18 cellular contexts compared by ENCODE assay signal in genomic region chr7:17307969-17308648, GRCh38. TPM values are rescaled to one million over a fixed set of nuclear protein-coding genes. Genes with fewer than 3 reads are reported as not detected.
DNase-seq lines count a peak whose midpoint lies in the region; ATAC-seq, FAIRE-seq and TF ChIP-seq lines count a peak whose summit lies in the region.
"Had no signal": no experiment of that assay in that cellular context is flagged by ENCODE, and none has a peak within 500 bp of the region (broad histone marks: within the 10 kb centered on the region; RNA-seq: fewer than 3 reads in every experiment).

No MANE protein-coding gene starts in this region.

- H3K4me1 ChIP-seq in Panc1 (ENCODE audit: control insufficient read depth, insufficient read depth, low read length) (peaks cover 49% of the 10 kb centered on the region), left lung (peaks cover 54 to 73% of the 10 kb centered on the region in 2 donors), stomach smooth muscle (ENCODE audit: control insufficient read depth, insufficient read depth, low read length) (peaks cover 21% of the 10 kb centered on the region)

- FAIRE-seq in GM18507 (lab: Jason Lieb, UNC): peak; percentile 73

- CTCF ChIA-PET in Panc1 (lab: Charles Lee): interaction anchor here (0.6 kb wide), 1 partner anchor 10 kb away, joined by 4 read pairs; the partner anchor contains the start of gene AHR

- H3K9me3 ChIP-seq in Panc1 (ENCODE audit: control insufficient read depth, insufficient read depth, low read depth, low read length) (no peaks in the 10 kb centered on the region), left lung (no peaks in the 10 kb centered on the region), stomach smooth muscle (ENCODE audit: control insufficient read depth in 2 of 2, low read length in 2 of 2) (no peaks in the 10 kb centered on the region)
- H3K9me3 ChIP-seq: BLaER1 treated with 17β-estradiol and CSF1 and Interleukin-3, amounts not matched to agents 10 nM and 100 nM; ovary had no signal

- H3K9ac ChIP-seq in stomach smooth muscle (ENCODE audit: low read length in 2 of 2): peak overlapping the region in 1 of 2 donors; percentile 31
- H3K9ac ChIP-seq: BLaER1 treated with 17β-estradiol and CSF1 and Interleukin-3, amounts not matched to agents 10 nM and 100 nM had no signal

- in situ Hi-C loops in Panc1 (cut with HindIII; ENCODE audit: low pct_unique_long_range_greater_than_20kb, low sequenced_read_pairs): no loop called here

- DNase-seq in GM18507 (ENCODE audit: extremely low spot score, insufficient read length, low read depth): no peak
- DNase-seq in Panc1 (ENCODE audit: low read depth, low spot score): no peak
- DNase-seq in left lung: no peak
- DNase-seq in OCI-M1 (lab: John Stamatoyannopoulos, UW): no peak
- DNase-seq in GM19240 (ENCODE audit: insufficient read length, low spot score): no peak
- DNase-seq in NCI-H2081 (lab: John Stamatoyannopoulos, UW): no peak
- DNase-seq: activated CD8-positive, alpha-beta memory T cell treated with anti-CD3 and anti-CD28 coated beads, Interleukin-2, amount 50 U/mL, for 4 hours; erythroblast; HCEC 1CT; midbrain; NCI-H2171 treated with DMSO at 0.1 percent for 48 hours; ovary; stimulated activated CD4-positive, alpha-beta T cell treated with anti-CD3 and anti-CD28 coated beads, Interleukin-1b, Interleukin-23, amount 100 ng/mL, for 48 hours; stimulated activated CD8-positive, alpha-beta memory T cell treated with anti-CD3 and anti-CD28 coated beads, Interleukin-4, amount 100 ng/mL, for 48 hours had no signal

- intact Hi-C loops in Panc1 (cut with micrococcal nuclease; ENCODE audit: unreplicated experiment) (loop anchor here (10.0 kb wide), 1 partner anchor 413 kb away; no protein-coding TSS in a partner anchor), left lung (cut with DNase I) (loop anchor here in 1 of 2 donors (10.0 kb wide), 1 partner anchor 323 kb away; no protein-coding TSS in a partner anchor)

- no TSS peak for BruUV-seq in Panc1 (replicated peaks; lab: Mats Ljungman, UMichigan)

- POLR2A ChIA-PET in Panc1 (lab: Charles Lee): no interaction called here

- H3K27ac ChIP-seq in Panc1 (ENCODE audit: low read length) (peak overlapping the region; percentile 68), left lung (peak overlapping the region; percentile 97 to 98), stomach smooth muscle (ENCODE audit: low read length) (no peak overlapping the region)
- H3K27ac ChIP-seq: BLaER1 treated with 17β-estradiol and CSF1 and Interleukin-3, amounts not matched to agents 10 nM and 100 nM; ovary had no signal

- no peaks in the 10 kb centered on the region for H3K27me3 ChIP-seq in Panc1 (ENCODE audit: control insufficient read depth, insufficient read depth, low read length)
- no peaks in the 10 kb centered on the region for H3K27me3 ChIP-seq in left lung
- no peaks in the 10 kb centered on the region for H3K27me3 ChIP-seq in stomach smooth muscle (ENCODE audit: control insufficient read depth in 1 of 2, insufficient read depth in 2 of 2, low read length in 2 of 2)
- H3K27me3 ChIP-seq: BLaER1 treated with 17β-estradiol and CSF1 and Interleukin-3, amounts not matched to agents 10 nM and 100 nM; ovary had no signal

- ATAC-seq in Panc1: no peak
- peak; percentile 19 for ATAC-seq in left lung
- ATAC-seq in HG02840 (IDR thresholded peaks at IDR 0.05; ENCODE audit: low FRiP score, unreplicated experiment): no peak
- ATAC-seq: activated naive CD4-positive, alpha-beta T cell treated with anti-CD3 and anti-CD28 coated beads, Interleukin-2, amount 50 U/mL, for 72 hours had no signal

- TF ChIP-seq CTCF in Panc1 (IDR thresholded peaks at IDR 0.05) (no peak), left lung (IDR thresholded peaks at IDR 0.05) (no peak)

- no peaks in the 10 kb centered on the region for H3K36me3 ChIP-seq in Panc1 (ENCODE audit: control insufficient read depth, insufficient read depth, low read length)
- H3K36me3 ChIP-seq in left lung: peaks cover 0 to 27% of the 10 kb centered on the region in 2 donors
- H3K36me3 ChIP-seq in stomach smooth muscle (ENCODE audit: control insufficient read depth in 2 of 2, insufficient read depth in 2 of 2, low read length in 2 of 2): peaks cover 5 to 6% of the 10 kb centered on the region in 2 donors
- H3K36me3 ChIP-seq: BLaER1 treated with 17β-estradiol and CSF1 and Interleukin-3, amounts not matched to agents 10 nM and 100 nM; ovary had no signal

- H3K4me3 ChIP-seq in Panc1 (ENCODE audit: low read depth in 2 of 2, low read length in 2 of 2): no peak overlapping the region
- H3K4me3 ChIP-seq in left lung: peak overlapping the region in 1 of 2 donors; percentile 10
- peak overlapping the region; percentile 2 to 44 for H3K4me3 ChIP-seq in stomach smooth muscle (ENCODE audit: low read length in 2 of 2)
- H3K4me3 ChIP-seq: BLaER1 treated with 17β-estradiol and CSF1 and Interleukin-3, amounts not matched to agents 10 nM and 100 nM; ovary had no signal

RNA-seq across cellular contexts. Expression of gene AHR, which starts 9.7 kb away (rescaled TPM):
- total RNA-seq in Panc1 (2021; ENCODE audit: unreplicated experiment) (36.6 TPM), left lung (100 to 1,000 TPM; 163 to 200 TPM)
- polyA plus RNA-seq in Panc1 (2012; ENCODE audit: insufficient read length): 9.1 TPM

Comparison
In these comparisons a context has a peak if more than half of its experiments do, and no peak if none do; other contexts are left out.
1. H3K4me3 ChIP-seq: peak in stomach smooth muscle (2 of 2); none in Panc1 (0 of 2).